ENCODE assay signal across 10 cellular contexts in genomic region chr1:168535536-168535935, GRCh38. TPM values are rescaled to one million over a fixed set of nuclear protein-coding genes. Genes with fewer than 3 reads are reported as not detected.
DNase-seq lines count a peak whose midpoint lies in the region; ATAC-seq and TF ChIP-seq lines count a peak whose summit lies in the region.
"Had no signal": no experiment of that assay in that cellular context is flagged by ENCODE, and none has a peak within 500 bp of the region (broad histone marks: within the 10 kb centered on the region; RNA-seq: fewer than 3 reads in every experiment).

No MANE protein-coding gene starts in this region.

- CTCF ChIA-PET in activated CD4-positive, alpha-beta memory T cell treated with anti-CD3 and anti-CD28 coated beads, Interleukin-2, amount 10 ng/mL, durations not matched to agents 7 days and 5 days (lab: Charles Lee), result interaction anchor here (0.6 to 2.4 kb wide), 12 partner anchors 10 to 193 kb away, joined by 3 to 15 read pairs (median 3); no protein-coding TSS in a partner anchor
- CTCF ChIA-PET in WTC11 (lab: Charles Lee), result no interaction called here

- H3K27ac Mint-ChIP-seq in activated CD4-positive, alpha-beta memory T cell treated with anti-CD3 and anti-CD28 coated beads, Interleukin-2, amount 10 ng/mL, durations not matched to agents 7 days and 5 days, result peak overlapping the region; percentile 83
- no peak overlapping the region for H3K27ac Mint-ChIP-seq in WTC11
- no peak overlapping the region for H3K27ac Mint-ChIP-seq in HFFc6

- H3K4me1 Mint-ChIP-seq in activated CD4-positive, alpha-beta memory T cell treated with anti-CD3 and anti-CD28 coated beads, Interleukin-2, amount 10 ng/mL, durations not matched to agents 7 days and 5 days, result peaks cover 48% of the 10 kb centered on the region
- H3K4me1 Mint-ChIP-seq in WTC11 (no peaks in the 10 kb centered on the region), HFFc6 (ENCODE audit: low read depth) (no peaks in the 10 kb centered on the region)

- no peak for TF ChIP-seq CTCF in WTC11 (IDR thresholded peaks at IDR 0.05)
- no peak for TF ChIP-seq CTCF in HFFc6 (IDR thresholded peaks at IDR 0.05)

- peak overlapping the region; percentile 54 for H3K4me3 Mint-ChIP-seq in activated CD4-positive, alpha-beta memory T cell treated with anti-CD3 and anti-CD28 coated beads, Interleukin-2, amount 10 ng/mL, durations not matched to agents 7 days and 5 days
- H3K4me3 Mint-ChIP-seq in WTC11 (no peak overlapping the region), HFFc6 (no peak overlapping the region)

- peak; percentile 93 for DNase-seq in AML-193 (lab: John Stamatoyannopoulos, UW)
- peak; percentile 37 for DNase-seq in activated CD4-positive, alpha-beta memory T cell treated with anti-CD3 and anti-CD28 coated beads, Interleukin-2, amount 10 ng/mL, durations not matched to agents 7 days and 5 days
- no peak for DNase-seq in WTC11 (ENCODE audit: low spot score)
- no peak for DNase-seq in hippocampal formation (lab: John Stamatoyannopoulos, UW)
- no peak for DNase-seq in HFFc6
- DNase-seq in activated effector memory CD4-positive, alpha-beta T cell treated with anti-CD3 and anti-CD28 coated beads, Interleukin-2, amount 50 U/mL, for 16 hours, result no peak
- DNase-seq: amniotic stem cell, SK-N-SH had no signal

- H3K9me3 Mint-ChIP-seq in activated CD4-positive, alpha-beta memory T cell treated with anti-CD3 and anti-CD28 coated beads, Interleukin-2, amount 10 ng/mL, durations not matched to agents 7 days and 5 days, result peaks cover 15% of the 10 kb centered on the region
- H3K9me3 Mint-ChIP-seq in WTC11, result no peaks in the 10 kb centered on the region
- H3K9me3 Mint-ChIP-seq in HFFc6, result no peaks in the 10 kb centered on the region

- peaks cover 4% of the 10 kb centered on the region for H3K27me3 Mint-ChIP-seq in activated CD4-positive, alpha-beta memory T cell treated with anti-CD3 and anti-CD28 coated beads, Interleukin-2, amount 10 ng/mL, durations not matched to agents 7 days and 5 days
- H3K27me3 Mint-ChIP-seq in WTC11 (ENCODE audit: low read depth) (no peaks in the 10 kb centered on the region), HFFc6 (ENCODE audit: insufficient read depth) (peaks cover 12% of the 10 kb centered on the region)

- ATAC-seq in GM18867 (IDR thresholded peaks at IDR 0.05; ENCODE audit: unreplicated experiment), result peak; percentile 95
- ATAC-seq in HG03354 (IDR thresholded peaks at IDR 0.05; ENCODE audit: poor library complexity, severe bottlenecking, unreplicated experiment), result peak; percentile 68
- ATAC-seq in WTC11, result no peak

- peaks cover 35% of the 10 kb centered on the region for H3K36me3 Mint-ChIP-seq in activated CD4-positive, alpha-beta memory T cell treated with anti-CD3 and anti-CD28 coated beads, Interleukin-2, amount 10 ng/mL, durations not matched to agents 7 days and 5 days (ENCODE audit: low read depth)
- H3K36me3 Mint-ChIP-seq in WTC11 (no peaks in the 10 kb centered on the region), HFFc6 (ENCODE audit: low read depth) (no peaks in the 10 kb centered on the region)

- POLR2A ChIA-PET in activated CD4-positive, alpha-beta memory T cell treated with anti-CD3 and anti-CD28 coated beads, Interleukin-2, amount 10 ng/mL, durations not matched to agents 7 days and 5 days (lab: Charles Lee), result interaction anchor here (0.6 to 3.2 kb wide), 15 partner anchors 9 to 833 kb away, joined by 3 to 31 read pairs (median 6); no protein-coding TSS in a partner anchor
- POLR2A ChIA-PET in WTC11 (lab: Charles Lee), result no interaction called here

TF ChIP-seq in WTC11, 78 proteins besides CTCF, POLR2A, EP300 and RAD21 (continues in another document):
- TF ChIP-seq HMGXB4 (CRISPR knock-in tag; IDR thresholded peaks at IDR 0.05) (no peak), JUN (CRISPR knock-in tag; IDR thresholded peaks at IDR 0.05) (no peak), ATF2 (CRISPR knock-in tag; IDR thresholded peaks at IDR 0.05; ENCODE audit: borderline replicate concordance, low read depth) (no peak), NR3C1 (CRISPR knock-in tag; conservative IDR thresholded peaks at IDR 0.05; ENCODE audit: low read depth) (no peak), NR1H2 (CRISPR knock-in tag; IDR thresholded peaks at IDR 0.05) (no peak), FOXJ3 (CRISPR knock-in tag; IDR thresholded peaks at IDR 0.05; ENCODE audit: borderline replicate concordance) (no peak), MXD4 (CRISPR knock-in tag; IDR thresholded peaks at IDR 0.05; ENCODE audit: borderline replicate concordance) (no peak), ZNF232 (CRISPR knock-in tag; IDR thresholded peaks at IDR 0.05) (no peak), E2F1 (CRISPR knock-in tag; IDR thresholded peaks at IDR 0.05) (no peak), FOXK1 (CRISPR knock-in tag; IDR thresholded peaks at IDR 0.05) (no peak), ZNF263 (CRISPR knock-in tag; IDR thresholded peaks at IDR 0.05; ENCODE audit: low read depth) (no peak), PRDM15 (CRISPR knock-in tag; IDR thresholded peaks at IDR 0.05) (no peak)

RNA-seq across cellular contexts. Expression of gene XCL2, which starts 8.3 kb away (rescaled TPM):
- total RNA-seq in activated CD4-positive, alpha-beta memory T cell treated with anti-CD3 and anti-CD28 coated beads, Interleukin-2, amount 10 ng/mL, durations not matched to agents 7 days and 5 days, result not detected
- not detected in 3 replicates for total RNA-seq in WTC11 (2021)
- total RNA-seq in HFFc6 (2021; fragmentation: NEBNext Ultra II Directional; extraction: Animal tissue kit (Norgen Biotek cat#: 25700)), result not detected

RNA-seq across cellular contexts. Expression of gene XCL1, which starts 40.9 kb away (rescaled TPM):
- under 1 TPM in 1 of 2 experiments, not detected in 1; 0.33 TPM for total RNA-seq in activated CD4-positive, alpha-beta memory T cell treated with anti-CD3 and anti-CD28 coated beads, Interleukin-2, amount 10 ng/mL, durations not matched to agents 7 days and 5 days
- 0.53 to 1.1 TPM (median 0.73 TPM) in 3 replicates for total RNA-seq in WTC11 (2021)
- total RNA-seq in HFFc6 (2021; fragmentation: NEBNext Ultra II Directional; extraction: Animal tissue kit (Norgen Biotek cat#: 25700)), result not detected

Comparison
In these comparisons a context has a peak if more than half of its experiments do, and no peak if none do; other contexts are left out.
1. DNase-seq: peak in AML-193 (2 of 2) and activated CD4-positive, alpha-beta memory T cell treated with anti-CD3 and anti-CD28 coated beads, Interleukin-2, amount 10 ng/mL, durations not matched to agents 7 days and 5 days (single experiment); none in WTC11 (single experiment), hippocampal formation (0 of 2), HFFc6 (single experiment) and activated effector memory CD4-positive, alpha-beta T cell treated with anti-CD3 and anti-CD28 coated beads, Interleukin-2, amount 50 U/mL, for 16 hours (single experiment).